Comparison of ENCODE assay signal across 23 cellular contexts in genomic region chr2:67576991-67577390, GRCh38.
"Had no signal": no experiment of that assay in that cellular context is flagged by ENCODE, and none has a peak within 500 bp of the region (broad histone marks: within the 10 kb centered on the region; RNA-seq: fewer than 3 reads in every experiment).

No MANE protein-coding gene starts in this region.

- H3K36me3 ChIP-seq: left ventricle myocardium inferior, pancreas, prostate gland, spleen, suprapubic skin, thoracic aorta, tibial artery, upper lobe of right lung had no signal

- H3K27me3 ChIP-seq: pancreas, spleen, suprapubic skin, tibial artery, upper lobe of right lung had no signal

- H3K4me1 ChIP-seq: prostate gland, spleen, upper lobe of right lung had no signal

- H3K27ac ChIP-seq: left ventricle myocardium inferior, pancreas, prostate gland, spleen, suprapubic skin, thoracic aorta, tibial artery, upper lobe of right lung had no signal

- H3K4me3 ChIP-seq: left ventricle myocardium inferior, lung, pancreas, prostate gland, spleen, suprapubic skin, thoracic aorta, tibial artery, upper lobe of right lung had no signal

- DNase-seq: hippocampal formation; kidney; left ventricle myocardium inferior; mesendoderm; naive thymus-derived CD4-positive, alpha-beta T cell; nucleus accumbens; pancreas; posterior cingulate gyrus; retina; small intestine; spleen; stimulated activated CD4-positive, alpha-beta T cell treated with anti-CD3 and anti-CD28 coated beads, Interleukin-4, amount 100 ng/mL, for 24 hours; stimulated activated naive CD4-positive, alpha-beta T cell; tibial artery; trophoblast cell; upper lobe of right lung had no signal

- ATAC-seq: naive thymus-derived CD4-positive, alpha-beta T cell; natural killer cell treated with Interleukin-12 subunit alpha and Interleukin-12 subunit beta and Interleukin-15 and Interleukin-18, amount 100 ng/mL, for 72 hours; pancreas; right cardiac atrium; stimulated activated effector memory CD8-positive, alpha-beta T cell treated with anti-CD3 and anti-CD28 coated beads, Interleukin-12 subunit alpha, Interleukin-12 subunit beta, amount 100 ng/mL, for 72 hours; upper lobe of right lung had no signal

- H3K9me3 ChIP-seq: pancreas, prostate gland, suprapubic skin, tibial artery, upper lobe of right lung had no signal
